18 cellular contexts compared by ENCODE assay signal in genomic region chr1:93964777-93965200, GRCh38. TPM values are rescaled to one million over a fixed set of nuclear protein-coding genes. Genes with fewer than 3 reads are reported as not detected.
DNase-seq lines count a peak whose midpoint lies in the region; ATAC-seq and TF ChIP-seq lines count a peak whose summit lies in the region.
"Had no signal": no experiment of that assay in that cellular context is flagged by ENCODE, and none has a peak within 500 bp of the region (broad histone marks: within the 10 kb centered on the region; RNA-seq: fewer than 3 reads in every experiment).

No MANE protein-coding gene starts in this region.

- peak; percentile 30 for ATAC-seq in activated CD4-positive, alpha-beta T cell treated with anti-CD3 and anti-CD28 coated beads for 36 hours
- ATAC-seq in upper lobe of right lung: peak; percentile 51
- ATAC-seq in natural killer cell: no peak
- ATAC-seq in GM23338: no peak
- ATAC-seq: natural killer cell treated with Interleukin-12 subunit alpha and Interleukin-12 subunit beta and Interleukin-15 and Interleukin-18, amount 100 ng/mL, for 72 hours; SK-N-SH treated with all-trans-retinoic acid at 6 μM for 48 hours had no signal

- POLR2A ChIA-PET in activated CD4-positive, alpha-beta T cell treated with anti-CD3 and anti-CD28 coated beads for 36 hours (lab: Charles Lee): no interaction called here

- no peaks in the 10 kb centered on the region for H3K9me2 ChIP-seq in GM23338 (ENCODE audit: insufficient read depth)

- H3K4me1 Mint-ChIP-seq in activated CD4-positive, alpha-beta T cell treated with anti-CD3 and anti-CD28 coated beads for 36 hours: no peaks in the 10 kb centered on the region
- H3K4me1 Mint-ChIP-seq in activated CD4-positive, alpha-beta T cell treated with anti-CD3 and anti-CD28 coated beads, Interleukin-2, amount 10 ng/mL, durations not matched to agents 24 days and 14 days: no peaks in the 10 kb centered on the region
- H3K4me1 Mint-ChIP-seq in natural killer cell (no peaks in the 10 kb centered on the region), GM23338 (no peaks in the 10 kb centered on the region; the same call in 2 of the 3 replicates)

- WGBS in spleen, 5 donors: 85 to 88% (median 86%) methylated on average over 4 of the region's 4 CpGs

- no peaks in the 10 kb centered on the region for H3K27me3 Mint-ChIP-seq in activated CD4-positive, alpha-beta T cell treated with anti-CD3 and anti-CD28 coated beads for 36 hours
- H3K27me3 Mint-ChIP-seq in activated CD4-positive, alpha-beta T cell treated with anti-CD3 and anti-CD28 coated beads, Interleukin-2, amount 10 ng/mL, durations not matched to agents 24 days and 14 days: no peaks in the 10 kb centered on the region
- H3K27me3 Mint-ChIP-seq in natural killer cell (ENCODE audit: low read depth in 2 of 2) (no peaks in the 10 kb centered on the region), GM23338 (ENCODE audit: insufficient read depth, low read depth, poor library complexity) (peaks cover 2% of the 10 kb centered on the region)
- H3K27me3 Mint-ChIP-seq: natural killer cell treated with Interleukin-12 subunit alpha and Interleukin-12 subunit beta and Interleukin-15 and Interleukin-18, amount 100 ng/mL, for 72 hours had no signal

- H2AFZ ChIP-seq in GM23338: no peak overlapping the region

- no peak overlapping the region for H3K4me2 ChIP-seq in GM23338

- H4K20me1 ChIP-seq in GM23338 (replicated peaks; ENCODE audit: insufficient read depth): no peaks in the 10 kb centered on the region

- H3K9me3 Mint-ChIP-seq in activated CD4-positive, alpha-beta T cell treated with anti-CD3 and anti-CD28 coated beads for 36 hours (ENCODE audit: low read depth): no peaks in the 10 kb centered on the region
- no peaks in the 10 kb centered on the region for H3K9me3 Mint-ChIP-seq in activated CD4-positive, alpha-beta T cell treated with anti-CD3 and anti-CD28 coated beads, Interleukin-2, amount 10 ng/mL, durations not matched to agents 24 days and 14 days
- H3K9me3 Mint-ChIP-seq in natural killer cell (no peaks in the 10 kb centered on the region), GM23338 (peaks cover 3% of the 10 kb centered on the region; the same call in 2 of the 3 replicates)
- H3K9me3 Mint-ChIP-seq: activated naive CD4-positive, alpha-beta T cell treated with anti-CD3 and anti-CD28 coated beads for 36 hours; natural killer cell treated with Interleukin-12 subunit alpha and Interleukin-12 subunit beta and Interleukin-15 and Interleukin-18, amount 100 ng/mL, for 72 hours had no signal

- H3K4me3 ChIP-seq in upper lobe of right lung: no peak overlapping the region
- H3K4me3 ChIP-seq in spleen: no peak overlapping the region
- no peak overlapping the region for H3K4me3 ChIP-seq in GM23338

- H3K9me3 ChIP-seq in upper lobe of right lung (no peaks in the 10 kb centered on the region), spleen (no peaks in the 10 kb centered on the region)

- no peaks in the 10 kb centered on the region for H3K27me3 ChIP-seq in upper lobe of right lung
- H3K27me3 ChIP-seq in spleen (replicated peaks in 1 of 7): no peaks in the 10 kb centered on the region
- no peaks in the 10 kb centered on the region for H3K27me3 ChIP-seq in GM23338 (ENCODE audit: insufficient read depth)

- intact Hi-C loops in activated CD4-positive, alpha-beta T cell treated with anti-CD3 and anti-CD28 coated beads for 36 hours (cut with DNase I, micrococcal nuclease): no loop called here
- intact Hi-C loops in activated CD4-positive, alpha-beta T cell treated with anti-CD3 and anti-CD28 coated beads, Interleukin-2, amount 10 ng/mL, durations not matched to agents 24 days and 14 days (cut with micrococcal nuclease): no loop called here
- intact Hi-C loops in upper lobe of right lung (cut with DNase I) (no loop called here), natural killer cell (cut with micrococcal nuclease) (no loop called here), spleen (cut with DNase I; ENCODE audit: low total_unique reads) (no loop called here)

- H3K36me3 Mint-ChIP-seq in activated CD4-positive, alpha-beta T cell treated with anti-CD3 and anti-CD28 coated beads for 36 hours (ENCODE audit: low read depth): no peaks in the 10 kb centered on the region
- no peaks in the 10 kb centered on the region for H3K36me3 Mint-ChIP-seq in activated CD4-positive, alpha-beta T cell treated with anti-CD3 and anti-CD28 coated beads, Interleukin-2, amount 10 ng/mL, durations not matched to agents 24 days and 14 days (ENCODE audit: low read depth)
- H3K36me3 Mint-ChIP-seq in natural killer cell: no peaks in the 10 kb centered on the region
- H3K36me3 Mint-ChIP-seq in GM23338 (ENCODE audit: low read depth): no peaks in the 10 kb centered on the region
- H3K36me3 Mint-ChIP-seq: natural killer cell treated with Interleukin-12 subunit alpha and Interleukin-12 subunit beta and Interleukin-15 and Interleukin-18, amount 100 ng/mL, for 72 hours had no signal

- no peak for TF ChIP-seq CTCF in upper lobe of right lung (IDR thresholded peaks at IDR 0.05)
- TF ChIP-seq CTCF in natural killer cell (IDR thresholded peaks at IDR 0.05): no peak
- TF ChIP-seq CTCF in spleen (IDR thresholded peaks at IDR 0.05 in 8 of 11, conservative IDR thresholded peaks at IDR 0.05 in 3 of 11): no peak
- no peak for TF ChIP-seq CTCF in GM23338 (conservative IDR thresholded peaks at IDR 0.05; ENCODE audit: low read depth in 2 of 2)

- TF ChIP-seq POLR2A in spleen (IDR thresholded peaks at IDR 0.05): no peak

- no peak for DNase-seq in activated CD4-positive, alpha-beta T cell treated with anti-CD3 and anti-CD28 coated beads for 36 hours
- DNase-seq in activated CD4-positive, alpha-beta T cell treated with anti-CD3 and anti-CD28 coated beads, Interleukin-2, amount 10 ng/mL, durations not matched to agents 24 days and 14 days: no peak
- peak; percentile 63 for DNase-seq in amniotic epithelial cell (ENCODE audit: low read depth)
- DNase-seq in iris pigment epithelial cell (ENCODE audit: low read depth): peak; percentile 54
- DNase-seq in upper lobe of right lung: no peak
- no peak for DNase-seq in natural killer cell
- DNase-seq in spleen: no peak
- no peak for DNase-seq in GM23338 (ENCODE audit: low spot score)
- DNase-seq: activated CD4-positive, alpha-beta T cell treated with anti-CD3 and anti-CD28 coated beads, Interleukin-2, amount 50 U/mL, for 1 hour; activated naive CD4-positive, alpha-beta T cell treated with anti-CD3 and anti-CD28 coated beads for 36 hours; DMS153; effector CD8-positive, alpha-beta T cell; NCI-H187 treated with DMSO at 0.1 percent for 48 hours; NK-92 treated with Interleukin-12 subunit alpha and Interleukin-12 subunit beta, amount 100 ng/mL, for 24 hours; stimulated activated CD8-positive, alpha-beta memory T cell treated with anti-CD3 and anti-CD28 coated beads, Interleukin-4, amount 100 ng/mL, for 48 hours had no signal

- H3K79me2 ChIP-seq in GM23338 (replicated peaks; ENCODE audit: insufficient read depth): no peaks in the 10 kb centered on the region

- H3K4me1 ChIP-seq in upper lobe of right lung: peaks cover 3% of the 10 kb centered on the region
- H3K4me1 ChIP-seq in spleen: no peaks in the 10 kb centered on the region
- H3K4me1 ChIP-seq in GM23338 (ENCODE audit: insufficient read depth): no peaks in the 10 kb centered on the region

- H3K36me3 ChIP-seq in upper lobe of right lung (no peaks in the 10 kb centered on the region), spleen (no peaks in the 10 kb centered on the region), GM23338 (ENCODE audit: insufficient read depth) (no peaks in the 10 kb centered on the region)

- H3F3A ChIP-seq in GM23338 (replicated peaks; ENCODE audit: low read depth): no peaks in the 10 kb centered on the region

- CTCF ChIA-PET in activated CD4-positive, alpha-beta T cell treated with anti-CD3 and anti-CD28 coated beads for 36 hours (lab: Charles Lee): interaction anchor here (0.8 kb wide), 1 partner anchor 427 kb away, joined by 3 read pairs; no protein-coding TSS in a partner anchor

- H3K27ac ChIP-seq in upper lobe of right lung (no peak overlapping the region), spleen (no peak overlapping the region), GM23338 (ENCODE audit: low read depth) (no peak overlapping the region)
- H3K27ac ChIP-seq: 22Rv1 had no signal

- H3K27ac Mint-ChIP-seq in activated CD4-positive, alpha-beta T cell treated with anti-CD3 and anti-CD28 coated beads for 36 hours: no peak overlapping the region
- no peak overlapping the region for H3K27ac Mint-ChIP-seq in activated CD4-positive, alpha-beta T cell treated with anti-CD3 and anti-CD28 coated beads, Interleukin-2, amount 10 ng/mL, durations not matched to agents 24 days and 14 days
- H3K27ac Mint-ChIP-seq in natural killer cell (no peak overlapping the region), GM23338 (no peak overlapping the region)
- H3K27ac Mint-ChIP-seq: activated naive CD4-positive, alpha-beta T cell treated with anti-CD3 and anti-CD28 coated beads for 36 hours; natural killer cell treated with Interleukin-12 subunit alpha and Interleukin-12 subunit beta and Interleukin-15 and Interleukin-18, amount 100 ng/mL, for 72 hours had no signal

- H3K4me3 Mint-ChIP-seq in activated CD4-positive, alpha-beta T cell treated with anti-CD3 and anti-CD28 coated beads for 36 hours: no peak overlapping the region
- H3K4me3 Mint-ChIP-seq in activated CD4-positive, alpha-beta T cell treated with anti-CD3 and anti-CD28 coated beads, Interleukin-2, amount 10 ng/mL, durations not matched to agents 24 days and 14 days: no peak overlapping the region
- H3K4me3 Mint-ChIP-seq in natural killer cell (no peak overlapping the region), GM23338 (no peak overlapping the region)
- H3K4me3 Mint-ChIP-seq: activated naive CD4-positive, alpha-beta T cell treated with anti-CD3 and anti-CD28 coated beads for 36 hours; natural killer cell treated with Interleukin-12 subunit alpha and Interleukin-12 subunit beta and Interleukin-15 and Interleukin-18, amount 100 ng/mL, for 72 hours had no signal

TF ChIP-seq in GM23338, 12 proteins besides CTCF, POLR2A, EP300 and RAD21 (continues in another document):
- TF ChIP-seq STAT1 (IDR thresholded peaks at IDR 0.05; ENCODE audit: unreplicated experiment): no peak
- no peak for TF ChIP-seq NANOG (IDR thresholded peaks at IDR 0.05; ENCODE audit: borderline replicate concordance)
- TF ChIP-seq ZNF331 (CRISPR knock-in tag; IDR thresholded peaks at IDR 0.05; ENCODE audit: low read depth): no peak

RNA-seq across cellular contexts. Expression of gene GCLM, which starts 55.6 kb away (rescaled TPM):
- 10 to 100 TPM; 12.8 to 19.2 TPM for total RNA-seq in activated CD4-positive, alpha-beta T cell treated with anti-CD3 and anti-CD28 coated beads for 36 hours
- 20.9 and 22.4 TPM in 2 replicates for total RNA-seq in activated CD4-positive, alpha-beta T cell treated with anti-CD3 and anti-CD28 coated beads, Interleukin-2, amount 10 ng/mL, durations not matched to agents 24 days and 14 days
- total RNA-seq in upper lobe of right lung (24.5 TPM), natural killer cell (10 to 100 TPM; 16.1 to 25.5 (median 18.6) TPM), spleen (10 to 100 TPM; 14.0 to 23.3 (median 19.5) TPM)
- polyA plus RNA-seq in spleen (1 to 10 TPM; 3.6 to 5.4 (median 3.9) TPM), GM23338 (2016; fragmentation: Nextera tagmentation; extraction: Ambion mirVana) (10.0 and 10.4 TPM in 2 replicates)
- 11.7 and 12.8 TPM in 2 replicates for total RNA-seq in GM23338 (2014; rRNA removed; shearing (Covaris generic))

Comparison
In these comparisons a context has a peak if more than half of its experiments do, and no peak if none do; other contexts are left out.
1. ATAC-seq: peak in activated CD4-positive, alpha-beta T cell treated with anti-CD3 and anti-CD28 coated beads for 36 hours (single experiment) and upper lobe of right lung (single experiment); none in natural killer cell (0 of 3) and GM23338 (single experiment).
2. DNase-seq: peak in amniotic epithelial cell (single experiment) and iris pigment epithelial cell (single experiment); none in activated CD4-positive, alpha-beta T cell treated with anti-CD3 and anti-CD28 coated beads for 36 hours (single experiment), activated CD4-positive, alpha-beta T cell treated with anti-CD3 and anti-CD28 coated beads, Interleukin-2, amount 10 ng/mL, durations not matched to agents 24 days and 14 days (single experiment), upper lobe of right lung (single experiment), natural killer cell (single experiment), spleen (single experiment) and GM23338 (single experiment).